1 cellular context compared by ENCODE assay signal in genomic region chr7:135634191-135634878, GRCh38.
TF ChIP-seq lines count a peak whose summit lies in the region.

No MANE protein-coding gene starts in this region.

TF ChIP-seq in liver, 16 proteins besides CTCF, POLR2A, EP300 and RAD21 (continued from another document):
- no peak for TF ChIP-seq EGR1 (IDR thresholded peaks at IDR 0.05; ENCODE audit: low read depth in 2 of 2)
- peak; percentile 63 to 67 for TF ChIP-seq RXRA (IDR thresholded peaks at IDR 0.05)
- peak; percentile 13 for TF ChIP-seq YY1 (IDR thresholded peaks at IDR 0.05)
- TF ChIP-seq ZBTB33 (IDR thresholded peaks at IDR 0.05) = no peak
